ENCODE assay signal across 16 cellular contexts in genomic region chr9:87578625-87579024, GRCh38.
"Had no signal": no experiment of that assay in that cellular context is flagged by ENCODE, and none has a peak within 500 bp of the region (broad histone marks: within the 10 kb centered on the region; RNA-seq: fewer than 3 reads in every experiment).

No MANE protein-coding gene starts in this region.

- H3K27me3 ChIP-seq: body of pancreas, spleen had no signal

- ATAC-seq: body of pancreas; naive thymus-derived CD8-positive, alpha-beta T cell; right cardiac atrium; stimulated activated naive B cell treated with anti-CD40 and anti-IgM and Interleukin-4, amounts not matched to agents 10 μg/mL and 1 μg/mL and 100 μg/mL, for 72 hours; WTC11 had no signal

- H3K27me3 Mint-ChIP-seq: activated CD4-positive, alpha-beta T cell treated with anti-CD3 and anti-CD28 coated beads, Interleukin-2, amount 10 ng/mL, durations not matched to agents 7 days and 5 days; dendritic cell treated with granulocyte-macrophage colony-stimulating factor and Interleukin-4, amounts not matched to agents 40 ng/mL and 50 ng/mL, for 4 days; stimulated activated naive B cell treated with anti-CD40 and anti-IgM and Interleukin-4, amounts not matched to agents 10 μg/mL and 1 μg/mL and 100 μg/mL, for 72 hours had no signal

- H3K36me3 ChIP-seq: spleen had no signal

- H3K9me3 ChIP-seq: body of pancreas, spleen had no signal

- H3K4me3 ChIP-seq: body of pancreas, spleen had no signal

- H3K4me3 Mint-ChIP-seq: activated CD4-positive, alpha-beta T cell treated with anti-CD3 and anti-CD28 coated beads, Interleukin-2, amount 10 ng/mL, durations not matched to agents 7 days and 5 days; dendritic cell treated with granulocyte-macrophage colony-stimulating factor and Interleukin-4, amounts not matched to agents 40 ng/mL and 50 ng/mL, for 4 days; naive thymus-derived CD8-positive, alpha-beta T cell; stimulated activated naive B cell treated with anti-CD40 and anti-IgM and Interleukin-4, amounts not matched to agents 10 μg/mL and 1 μg/mL and 100 μg/mL, for 72 hours; T-helper 2 cell treated with Interferon-gamma antibody and Interleukin-4, amounts not matched to agents 5 μg/mL and 100 μg/mL, for 36 hours; WTC11 had no signal

- H3K27ac Mint-ChIP-seq: activated CD4-positive, alpha-beta T cell treated with anti-CD3 and anti-CD28 coated beads, Interleukin-2, amount 10 ng/mL, durations not matched to agents 7 days and 5 days; activated T-helper 2 cell treated with anti-CD3 and anti-CD28 coated beads, Interferon-gamma antibody, Interleukin-2, Interleukin-4, amounts not matched to agents 10 μg/mL and 5 μg/mL and 100 μg/mL, durations not matched to agents 14 hours and 24 hours and 36 hours; dendritic cell treated with granulocyte-macrophage colony-stimulating factor and Interleukin-4, amounts not matched to agents 40 ng/mL and 50 ng/mL, for 4 days; naive thymus-derived CD8-positive, alpha-beta T cell; stimulated activated naive B cell treated with anti-CD40 and anti-IgM and Interleukin-4, amounts not matched to agents 10 μg/mL and 1 μg/mL and 100 μg/mL, for 72 hours; T-helper 2 cell treated with Interferon-gamma antibody and Interleukin-4, amounts not matched to agents 5 μg/mL and 100 μg/mL, for 36 hours; WTC11 had no signal

- H3K27ac ChIP-seq: body of pancreas had no signal

- H3K9me3 Mint-ChIP-seq: activated CD4-positive, alpha-beta T cell treated with anti-CD3 and anti-CD28 coated beads, Interleukin-2, amount 10 ng/mL, durations not matched to agents 7 days and 5 days; activated T-helper 2 cell treated with anti-CD3 and anti-CD28 coated beads, Interferon-gamma antibody, Interleukin-2, Interleukin-4, amounts not matched to agents 10 μg/mL and 5 μg/mL and 100 μg/mL, durations not matched to agents 14 hours and 24 hours and 36 hours; dendritic cell treated with granulocyte-macrophage colony-stimulating factor and Interleukin-4, amounts not matched to agents 40 ng/mL and 50 ng/mL, for 4 days; naive thymus-derived CD8-positive, alpha-beta T cell; stimulated activated naive B cell treated with anti-CD40 and anti-IgM and Interleukin-4, amounts not matched to agents 10 μg/mL and 1 μg/mL and 100 μg/mL, for 72 hours; T-helper 2 cell treated with Interferon-gamma antibody and Interleukin-4, amounts not matched to agents 5 μg/mL and 100 μg/mL, for 36 hours; WTC11 had no signal

- H3K4me1 Mint-ChIP-seq: activated CD4-positive, alpha-beta T cell treated with anti-CD3 and anti-CD28 coated beads, Interleukin-2, amount 10 ng/mL, durations not matched to agents 7 days and 5 days; naive thymus-derived CD8-positive, alpha-beta T cell; stimulated activated naive B cell treated with anti-CD40 and anti-IgM and Interleukin-4, amounts not matched to agents 10 μg/mL and 1 μg/mL and 100 μg/mL, for 72 hours had no signal

- DNase-seq: activated CD4-positive, alpha-beta T cell treated with anti-CD3 and anti-CD28 coated beads, Interleukin-2, amount 10 ng/mL, durations not matched to agents 7 days and 5 days; activated naive CD4-positive, alpha-beta T cell treated with anti-CD3 and anti-CD28 coated beads, Interleukin-2, amount 50 U/mL, for 16 hours; amniotic stem cell; body of pancreas; hypothalamus; naive thymus-derived CD8-positive, alpha-beta T cell; right cardiac atrium; spleen; stimulated activated CD4-positive, alpha-beta T cell treated with anti-CD3 and anti-CD28 coated beads, Interleukin-1b, Interleukin-23, amount 100 ng/mL, for 48 hours; stimulated activated naive B cell treated with anti-CD40 and anti-IgM and Interleukin-4, amounts not matched to agents 10 μg/mL and 1 μg/mL and 100 μg/mL, for 72 hours; substantia nigra; trophoblast cell had no signal

- H3K36me3 Mint-ChIP-seq: naive thymus-derived CD8-positive, alpha-beta T cell; stimulated activated naive B cell treated with anti-CD40 and anti-IgM and Interleukin-4, amounts not matched to agents 10 μg/mL and 1 μg/mL and 100 μg/mL, for 72 hours had no signal
